Comparison of ENCODE assay signal across 1 cellular context in genomic region chr6:31193206-31193605, GRCh38.
TF ChIP-seq lines count a peak whose summit lies in the region.

No MANE protein-coding gene starts in this region.

TF ChIP-seq in GM12878, 131 proteins besides CTCF, POLR2A, EP300 and RAD21:
- TF ChIP-seq BCL11A (IDR thresholded peaks at IDR 0.05; ENCODE audit: low read depth, low read length) (no peak), ZNF207 (IDR thresholded peaks at IDR 0.05; ENCODE audit: borderline replicate concordance) (no peak), ATF2 (IDR thresholded peaks at IDR 0.05; ENCODE audit: low read length) (no peak), CREM (IDR thresholded peaks at IDR 0.05; ENCODE audit: low read depth) (no peak), NFYA (IDR thresholded peaks at IDR 0.05; ENCODE audit: borderline replicate concordance, low read depth, low read length) (no peak), EGR1 (IDR thresholded peaks at IDR 0.05; ENCODE audit: borderline replicate concordance in 1 of 2, low read depth in 2 of 2, low read length in 2 of 2) (no peak), HDAC2 (IDR thresholded peaks at IDR 0.05) (no peak), IRF3 (IDR thresholded peaks at IDR 0.05) (no peak), BCL3 (IDR thresholded peaks at IDR 0.05; ENCODE audit: borderline replicate concordance, insufficient read depth, low read depth, low read length, poor library complexity, severe bottlenecking) (no peak), ZBED1 (IDR thresholded peaks at IDR 0.05; ENCODE audit: borderline replicate concordance) (no peak), ESRRA (IDR thresholded peaks at IDR 0.05; ENCODE audit: low read length) (no peak), PAX5 (IDR thresholded peaks at IDR 0.05; ENCODE audit: borderline replicate concordance, low read depth, low read length) (no peak), USF1 (IDR thresholded peaks at IDR 0.05; ENCODE audit: borderline replicate concordance, extremely low read length, insufficient read depth, low read depth, low read length) (no peak), CHD4 (IDR thresholded peaks at IDR 0.05) (no peak), SUPT20H (IDR thresholded peaks at IDR 0.05; ENCODE audit: borderline replicate concordance, control insufficient read depth, low read depth, low read length) (no peak), HDGF (IDR thresholded peaks at IDR 0.05) (no peak), ZNF274 (IDR thresholded peaks at IDR 0.05; ENCODE audit: insufficient read depth, insufficient read length) (no peak), ZSCAN29 (IDR thresholded peaks at IDR 0.05) (no peak), SUZ12 (IDR thresholded peaks at IDR 0.05; ENCODE audit: unreplicated experiment) (no peak), SREBF1 (IDR thresholded peaks at IDR 0.05; ENCODE audit: low read length) (no peak)
